In the genomic region with DNA sequence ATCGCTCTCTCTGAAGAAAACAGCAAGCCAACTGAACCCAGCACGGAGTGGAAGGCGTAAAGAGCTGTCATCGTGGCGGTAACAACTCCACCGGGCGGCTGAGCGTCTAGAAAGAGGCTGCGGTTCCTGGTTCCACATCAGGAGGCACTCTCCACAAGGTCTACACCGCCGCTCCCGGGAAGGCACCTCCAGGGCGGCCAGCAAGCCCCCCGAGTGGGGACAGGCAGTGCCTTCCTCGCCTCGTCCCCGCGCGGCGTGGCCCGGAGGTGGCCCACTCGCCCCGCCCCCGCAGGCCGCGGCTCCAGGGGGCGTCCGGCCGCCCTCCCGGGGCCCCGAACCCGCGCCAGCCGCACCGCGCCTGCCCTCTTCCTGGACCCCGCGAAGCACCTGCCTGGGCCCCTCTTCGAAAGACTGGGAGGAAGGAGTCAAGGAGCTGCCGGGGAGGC, we compare ENCODE assay signal across 8 cellular contexts. TPM values are rescaled to one million over a fixed set of nuclear protein-coding genes. Genes with fewer than 3 reads are reported as not detected.
DNase-seq lines count a peak whose midpoint lies in the region; ATAC-seq and TF ChIP-seq lines count a peak whose summit lies in the region.

No MANE protein-coding gene starts in this region.

- no peak for TF ChIP-seq CTCF in CD8-positive, alpha-beta T cell (IDR thresholded peaks at IDR 0.05)
- TF ChIP-seq CTCF in brain (conservative IDR thresholded peaks at IDR 0.05) (peak in 1 of 2 experiments; percentile 64), kidney epithelial cell (IDR thresholded peaks at IDR 0.05; ENCODE audit: insufficient read depth, low read length, poor library complexity, severe bottlenecking) (peak; percentile 25)

- H3K27me3 ChIP-seq in CD8-positive, alpha-beta T cell (ENCODE audit: insufficient read depth, low read length), result no peaks in the 10 kb centered on the region
- no peaks in the 10 kb centered on the region for H3K27me3 ChIP-seq in kidney epithelial cell (ENCODE audit: control insufficient read depth, insufficient read depth, low read length)

- intact Hi-C loops in CD8-positive, alpha-beta T cell (cut with DNase I, micrococcal nuclease), result loop anchor here (1.0 to 10.0 kb wide), 9 partner anchors 15 to 1893 kb away; a partner anchor contains a TSS

- H3K4me3 ChIP-seq in CD8-positive, alpha-beta T cell (ENCODE audit: low read depth, low read length), result peak overlapping the region; percentile 91
- H3K4me3 ChIP-seq in kidney epithelial cell (ENCODE audit: low read depth, low read length), result peak overlapping the region; percentile 100

- POLR2A ChIA-PET in CD8-positive, alpha-beta T cell (lab: Charles Lee), result interaction anchor here (0.7 to 2.9 kb wide), 7 partner anchors 10 to 1065 kb away, joined by 3 to 12 read pairs (median 5); a partner anchor contains a TSS
- POLR2A ChIA-PET in T-cell (lab: Charles Lee), result interaction anchor here in 1 of 2 donors (0.7 to 1.2 kb wide), 4 partner anchors 15 to 287 kb away, joined by 3 to 4 read pairs (median 4); a partner anchor contains a TSS

- H3K4me1 ChIP-seq in CD8-positive, alpha-beta T cell (ENCODE audit: insufficient read depth, low read length), result peaks cover 9% of the 10 kb centered on the region

- H3K27ac ChIP-seq in CD8-positive, alpha-beta T cell (ENCODE audit: low read depth, low read length), result peak overlapping the region; percentile 92

- H3K36me3 Mint-ChIP-seq in CD8-positive, alpha-beta T cell, result peaks cover 5% of the 10 kb centered on the region
- H3K36me3 Mint-ChIP-seq in T-cell (peaks cover 5% of the 10 kb centered on the region), brain (no peaks in the 10 kb centered on the region)

- H3K27me3 Mint-ChIP-seq in CD8-positive, alpha-beta T cell (ENCODE audit: low read depth), result no peaks in the 10 kb centered on the region
- no peaks in the 10 kb centered on the region for H3K27me3 Mint-ChIP-seq in T-cell
- peaks cover 10% of the 10 kb centered on the region for H3K27me3 Mint-ChIP-seq in brain

- peak; percentile 29 for ATAC-seq in CD8-positive, alpha-beta T cell
- ATAC-seq in GM19397 (IDR thresholded peaks at IDR 0.05; ENCODE audit: unreplicated experiment), result peak; percentile 36
- peak; percentile 21 for ATAC-seq in HG03469 (IDR thresholded peaks at IDR 0.05; ENCODE audit: unreplicated experiment)
- ATAC-seq in T-cell (replicated peaks in 1 of 4), result peak; percentile 31 to 45 (median 44)

- peak overlapping the region; percentile 91 for H3K27ac Mint-ChIP-seq in CD8-positive, alpha-beta T cell
- H3K27ac Mint-ChIP-seq in T-cell, result peak overlapping the region; percentile 91 to 92
- peak overlapping the region; percentile 85 to 94 (median 90) for H3K27ac Mint-ChIP-seq in brain

- H3K4me3 Mint-ChIP-seq in CD8-positive, alpha-beta T cell, result peak overlapping the region; percentile 94
- H3K4me3 Mint-ChIP-seq in T-cell (peak overlapping the region; percentile 91 to 92 (median 91)), brain (peak overlapping the region; percentile 90 to 97 (median 95))

- H3K9me3 ChIP-seq in CD8-positive, alpha-beta T cell (ENCODE audit: low read length), result no peaks in the 10 kb centered on the region

- no peaks in the 10 kb centered on the region for H3K36me3 ChIP-seq in CD8-positive, alpha-beta T cell (ENCODE audit: insufficient read depth, low read length)
- H3K36me3 ChIP-seq in kidney epithelial cell (ENCODE audit: control insufficient read depth, insufficient read depth, low read length), result no peaks in the 10 kb centered on the region

- CTCF ChIA-PET in CD8-positive, alpha-beta T cell (lab: Charles Lee), result interaction anchor here (0.7 to 3.2 kb wide), 4 partner anchors 10 to 69 kb away, joined by 3 to 12 read pairs (median 8); no protein-coding TSS in a partner anchor
- CTCF ChIA-PET in T-cell (lab: Charles Lee), result interaction anchor here (0.8 to 1.7 kb wide), 10 partner anchors 11 to 285 kb away, joined by 3 to 11 read pairs (median 3); a partner anchor contains a TSS

- DNase-seq in CD8-positive, alpha-beta T cell, result peak; percentile 8 to 76 (median 55)
- DNase-seq in T-cell, result peak in 28 of 34 experiments; percentile 16 to 52 (median 30)
- DNase-seq in kidney epithelial cell (ENCODE audit: low read depth), result no peak
- DNase-seq in stimulated activated CD4-positive, alpha-beta T cell treated with anti-CD3 and anti-CD28 coated beads, Interleukin-1b, Interleukin-23, amount 100 ng/mL, for 48 hours, result peak; percentile 57
- no peak for DNase-seq in amniotic stem cell (lab: John Stamatoyannopoulos, UW)

- no peaks in the 10 kb centered on the region for H3K9me3 Mint-ChIP-seq in CD8-positive, alpha-beta T cell
- H3K9me3 Mint-ChIP-seq in T-cell, result no peaks in the 10 kb centered on the region
- H3K9me3 Mint-ChIP-seq in brain, result peaks cover 0 to 3% (median 0%) of the 10 kb centered on the region in 5 experiments

- H3K4me1 Mint-ChIP-seq in CD8-positive, alpha-beta T cell (ENCODE audit: low read depth), result peaks cover 18% of the 10 kb centered on the region
- peaks cover 20 to 27% (median 23%) of the 10 kb centered on the region in 3 donors for H3K4me1 Mint-ChIP-seq in T-cell
- peaks cover 45% of the 10 kb centered on the region for H3K4me1 Mint-ChIP-seq in brain

RNA-seq across cellular contexts. Expression of a gene that starts 0.7 kb away (rescaled TPM):
- 1 to 10 TPM; 8.2 to 8.7 TPM for total RNA-seq in CD8-positive, alpha-beta T cell
- total RNA-seq in T-cell (10 to 100 TPM in 2 of 5 donors, 1 to 10 TPM in 3; 8.5 to 11.8 (median 9.8) TPM), kidney epithelial cell (6.2 and 7.6 TPM in 2 replicates)
- polyA plus RNA-seq in brain (ENCODE audit: insufficient read depth, low read depth, low replicate concordance), result 12.1 TPM

Comparison
In these comparisons a context has a peak if more than half of its experiments do, and no peak if none do; other contexts are left out.
1. DNase-seq: peak in CD8-positive, alpha-beta T cell (7 of 7), T-cell (28 of 34) and stimulated activated CD4-positive, alpha-beta T cell treated with anti-CD3 and anti-CD28 coated beads, Interleukin-1b, Interleukin-23, amount 100 ng/mL, for 48 hours (single experiment); none in kidney epithelial cell (single experiment) and amniotic stem cell (single experiment).
2. Peak in every context shown above with its lines, with median percentiles within 50 percentile points of each other: ATAC-seq, H3K27ac Mint-ChIP-seq and H3K4me3 Mint-ChIP-seq.